ENCODE assay signal across 20 cellular contexts in the genomic region with DNA sequence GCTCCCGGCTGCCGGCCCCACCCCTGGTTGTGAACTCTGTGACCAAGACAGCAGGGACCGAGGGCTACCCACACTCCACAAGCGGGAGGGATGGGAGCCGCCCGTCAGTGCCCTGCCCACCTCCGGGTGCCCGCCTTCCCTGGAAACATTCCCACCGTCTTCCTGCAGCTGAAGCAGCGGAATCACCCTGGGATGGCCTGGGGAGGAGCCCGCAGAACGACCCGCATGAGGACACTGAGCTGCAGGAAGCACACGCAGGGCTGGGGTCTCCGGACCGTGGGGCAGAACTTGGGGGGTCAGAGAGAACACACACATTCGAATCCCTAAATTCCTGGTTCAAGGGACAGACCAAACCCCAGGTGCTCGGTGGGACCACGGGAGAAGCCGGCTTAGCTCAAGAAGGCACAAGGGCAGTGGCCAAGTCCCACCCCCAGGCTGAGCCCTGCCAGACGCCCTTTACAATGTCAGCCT. TPM values are rescaled to one million over a fixed set of nuclear protein-coding genes. Genes with fewer than 3 reads are reported as not detected.
DNase-seq lines count a peak whose midpoint lies in the region; ATAC-seq and TF ChIP-seq lines count a peak whose summit lies in the region.
"Had no signal": no experiment of that assay in that cellular context is flagged by ENCODE, and none has a peak within 500 bp of the region (broad histone marks: within the 10 kb centered on the region; RNA-seq: fewer than 3 reads in every experiment).

No MANE protein-coding gene starts in this region.

- H3K9me3 Mint-ChIP-seq in osteocyte (ENCODE audit: unreplicated experiment), result no peaks in the 10 kb centered on the region
- H3K9me3 Mint-ChIP-seq: activated CD4-positive, alpha-beta T cell treated with anti-CD3 and anti-CD28 coated beads, Interleukin-2, amount 10 ng/mL, durations not matched to agents 24 days and 14 days had no signal

- TF ChIP-seq POLR2A in Peyer's patch (IDR thresholded peaks at IDR 0.05), result no peak
- no peak for TF ChIP-seq POLR2A in tibial nerve (IDR thresholded peaks at IDR 0.05)

- peaks cover 16% of the 10 kb centered on the region for H3K4me1 ChIP-seq in BE2C
- no peaks in the 10 kb centered on the region for H3K4me1 ChIP-seq in Peyer's patch
- H3K4me1 ChIP-seq in tibial nerve, result no peaks in the 10 kb centered on the region
- H3K4me1 ChIP-seq: left lung had no signal

- TF ChIP-seq EP300 in tibial nerve (IDR thresholded peaks at IDR 0.05), result no peak

- no peak overlapping the region for H3K27ac Mint-ChIP-seq in osteocyte (ENCODE audit: unreplicated experiment)
- H3K27ac Mint-ChIP-seq: activated CD4-positive, alpha-beta T cell treated with anti-CD3 and anti-CD28 coated beads, Interleukin-2, amount 10 ng/mL, durations not matched to agents 24 days and 14 days had no signal

- TF ChIP-seq CTCF in BE2C (IDR thresholded peaks at IDR 0.05; ENCODE audit: low read depth, low read length) (no peak), Peyer's patch (IDR thresholded peaks at IDR 0.05) (no peak), osteocyte (IDR thresholded peaks at IDR 0.05) (no peak), tibial nerve (IDR thresholded peaks at IDR 0.05) (no peak)

- H3K27me3 Mint-ChIP-seq in osteocyte (ENCODE audit: unreplicated experiment), result peaks cover 22% of the 10 kb centered on the region
- H3K27me3 Mint-ChIP-seq: activated CD4-positive, alpha-beta T cell treated with anti-CD3 and anti-CD28 coated beads, Interleukin-2, amount 10 ng/mL, durations not matched to agents 24 days and 14 days had no signal

- no peak overlapping the region for H3K27ac ChIP-seq in Peyer's patch
- no peak overlapping the region for H3K27ac ChIP-seq in tibial nerve
- H3K27ac ChIP-seq: BLaER1, gastroesophageal sphincter, GM23248, left lung, stomach had no signal

- H3K4me3 Mint-ChIP-seq in osteocyte (ENCODE audit: unreplicated experiment), result no peak overlapping the region
- H3K4me3 Mint-ChIP-seq: activated CD4-positive, alpha-beta T cell treated with anti-CD3 and anti-CD28 coated beads, Interleukin-2, amount 10 ng/mL, durations not matched to agents 24 days and 14 days had no signal

- peak overlapping the region; percentile 55 for H3K4me3 ChIP-seq in BE2C (ENCODE audit: low read depth, low read length)
- H3K4me3 ChIP-seq in Peyer's patch, result no peak overlapping the region
- no peak overlapping the region for H3K4me3 ChIP-seq in tibial nerve
- H3K4me3 ChIP-seq: BLaER1, gastroesophageal sphincter, GM23248, left lung, stomach had no signal

- WGBS in tibial nerve, 2 donors, result 16 to 17% methylated on average over 19 to 21 of the region's 21 CpGs

- no peaks in the 10 kb centered on the region for H3K27me3 ChIP-seq in BE2C
- no peaks in the 10 kb centered on the region for H3K27me3 ChIP-seq in Peyer's patch
- H3K27me3 ChIP-seq in tibial nerve, result peaks cover 0 to 58% of the 10 kb centered on the region in 2 donors
- H3K27me3 ChIP-seq: BLaER1 had no signal

- H3K36me3 Mint-ChIP-seq in osteocyte (ENCODE audit: unreplicated experiment), result no peaks in the 10 kb centered on the region

- H3K9me3 ChIP-seq in BE2C, result no peaks in the 10 kb centered on the region
- no peaks in the 10 kb centered on the region for H3K9me3 ChIP-seq in Peyer's patch
- no peaks in the 10 kb centered on the region for H3K9me3 ChIP-seq in tibial nerve
- H3K9me3 ChIP-seq: BLaER1, gastroesophageal sphincter, left lung, stomach had no signal

- no peaks in the 10 kb centered on the region for H3K4me1 Mint-ChIP-seq in osteocyte (ENCODE audit: unreplicated experiment)
- H3K4me1 Mint-ChIP-seq: activated CD4-positive, alpha-beta T cell treated with anti-CD3 and anti-CD28 coated beads, Interleukin-2, amount 10 ng/mL, durations not matched to agents 24 days and 14 days had no signal

- no peak for ATAC-seq in HG02970 (IDR thresholded peaks at IDR 0.05; ENCODE audit: low FRiP score, unreplicated experiment)
- ATAC-seq: gastroesophageal sphincter, left lung, Panc1 had no signal

- DNase-seq in BE2C (peak; percentile 55), DMS 273 (lab: John Stamatoyannopoulos, UW; ENCODE audit: unreplicated experiment) (peak; percentile 88), Peyer's patch (peak in 2 of 3 donors; percentile 23 to 34), osteocyte (ENCODE audit: extremely low spot score, unreplicated experiment) (peak; percentile 71), NCI-H774 (lab: John Stamatoyannopoulos, UW) (no peak), tibial nerve (ENCODE audit: low spot score in 2 of 2) (no peak)
- DNase-seq: activated CD4-positive, alpha-beta T cell treated with anti-CD3 and anti-CD28 coated beads, Interleukin-2, amount 10 ng/mL, durations not matched to agents 24 days and 14 days; activated CD8-positive, alpha-beta memory T cell treated with anti-CD3 and anti-CD28 coated beads, Interleukin-2, amount 50 U/mL, for 4 hours; activated gamma-delta T cell treated with Interleukin-2 at 50 U/mL for 16 hours; central memory CD4-positive, alpha-beta T cell; GM23248; NCI-H2107; stomach had no signal

- H3K36me3 ChIP-seq in BE2C, result no peaks in the 10 kb centered on the region
- no peaks in the 10 kb centered on the region for H3K36me3 ChIP-seq in Peyer's patch
- H3K36me3 ChIP-seq in tibial nerve, result no peaks in the 10 kb centered on the region
- H3K36me3 ChIP-seq: BLaER1, gastroesophageal sphincter, left lung, stomach had no signal

RNA-seq across cellular contexts. Expression of gene C14orf180, which starts 33.5 kb away (rescaled TPM):
- 1.9 TPM for polyA plus RNA-seq in BE2C (2012; ENCODE audit: insufficient read depth, insufficient read length, low read depth)
- under 1 TPM in 1 of 4 donors, not detected in 3; 0.70 TPM for total RNA-seq in Peyer's patch
- total RNA-seq in osteocyte, result not detected in 2 replicates
- 10 to 100 TPM in 2 of 4 donors, 1 to 10 TPM in 2; 6.1 to 31.2 (median 11.1) TPM for total RNA-seq in tibial nerve
- total RNA-seq: activated CD4-positive, alpha-beta T cell treated with anti-CD3 and anti-CD28 coated beads, Interleukin-2, amount 10 ng/mL, durations not matched to agents 24 days and 14 days; esophagus mucosa; GM23248; left lung; MCF 10A had no signal
- polyA plus RNA-seq: GM23248 had no signal

RNA-seq across cellular contexts. Expression of gene TMEM179, which starts 58.5 kb away (rescaled TPM):
- 0.80 TPM for polyA plus RNA-seq in BE2C (2012; ENCODE audit: insufficient read depth, insufficient read length, low read depth)
- 1 to 10 TPM in 2 of 4 donors, under 1 TPM in 1, not detected in 1; 0.54 to 3.1 (median 1.7) TPM for total RNA-seq in Peyer's patch
- total RNA-seq in osteocyte, result not detected in 2 replicates
- total RNA-seq in tibial nerve, result under 1 TPM in 3 of 4 donors, not detected in 1; 0.66 to 0.84 (median 0.78) TPM
- total RNA-seq: esophagus mucosa, GM23248, MCF 10A had no signal
- polyA plus RNA-seq: GM23248 had no signal

Comparison
In these comparisons a context has a peak if more than half of its experiments do, and no peak if none do; other contexts are left out.
1. DNase-seq: peak in BE2C (single experiment), DMS 273 (single experiment), Peyer's patch (2 of 3) and osteocyte (single experiment); none in NCI-H774 (single experiment) and tibial nerve (0 of 2).